In genomic region chr2:190947139-190947538, GRCh38 we compare ENCODE assay signal across 11 cellular contexts.
DNase-seq lines count a peak whose midpoint lies in the region; ATAC-seq and TF ChIP-seq lines count a peak whose summit lies in the region.
"Had no signal": no experiment of that assay in that cellular context is flagged by ENCODE, and none has a peak within 500 bp of the region (broad histone marks: within the 10 kb centered on the region; RNA-seq: fewer than 3 reads in every experiment).

No MANE protein-coding gene starts in this region.

- POLR2A ChIA-PET in activated B cell treated with CpG ODN at 0.5 μM for 24 hours (lab: Charles Lee), result interaction anchor here (0.5 to 0.6 kb wide), 2 partner anchors 328 to 649 kb away, joined by 4 to 7 read pairs; no protein-coding TSS in a partner anchor

- H3K4me1 ChIP-seq in cardiac muscle cell (ENCODE audit: low read depth) (peaks cover 15% of the 10 kb centered on the region), upper lobe of right lung (peaks cover 30% of the 10 kb centered on the region)

- H3K36me3 ChIP-seq in cardiac muscle cell (no peaks in the 10 kb centered on the region), upper lobe of right lung (no peaks in the 10 kb centered on the region)
- H3K36me3 ChIP-seq: BE2C had no signal

- TF ChIP-seq CTCF in cardiac muscle cell (IDR thresholded peaks at IDR 0.05; ENCODE audit: low read depth, low read length), result no peak
- no peak for TF ChIP-seq CTCF in activated B cell treated with CpG ODN at 0.5 μM for 24 hours (IDR thresholded peaks at IDR 0.05)
- TF ChIP-seq CTCF in upper lobe of right lung (IDR thresholded peaks at IDR 0.05), result no peak

- peak in 1 of 2 donors; percentile 37 for DNase-seq in cardiac muscle cell (ENCODE audit: low read depth in 1 of 2, low spot score in 1 of 2)
- no peak for DNase-seq in cardiac septum (ENCODE audit: low spot score)
- DNase-seq in activated B cell treated with CpG ODN at 0.5 μM for 24 hours, result no peak
- peak; percentile 57 for DNase-seq in kidney tubule cell (ENCODE audit: low spot score)
- no peak for DNase-seq in upper lobe of right lung
- DNase-seq in cerebellum (ENCODE audit: low spot score), result no peak
- DNase-seq in NCI-H1436 treated with DMSO at 0.1 percent for 48 hours (lab: John Stamatoyannopoulos, UW), result no peak
- DNase-seq: activated CD4-positive, alpha-beta T cell treated with anti-CD3 and anti-CD28 coated beads for 36 hours; BE2C had no signal

- H3K4me1 Mint-ChIP-seq in activated B cell treated with CpG ODN at 0.5 μM for 24 hours, result peaks cover 18% of the 10 kb centered on the region

- H3K9me3 ChIP-seq in cardiac muscle cell (ENCODE audit: low read depth) (no peaks in the 10 kb centered on the region), upper lobe of right lung (no peaks in the 10 kb centered on the region)
- H3K9me3 ChIP-seq: BE2C had no signal

- peak overlapping the region; percentile 14 for H3K27ac Mint-ChIP-seq in activated B cell treated with CpG ODN at 0.5 μM for 24 hours

- ATAC-seq in activated B cell treated with CpG ODN at 0.5 μM for 24 hours (ENCODE audit: low read depth) (no peak), upper lobe of right lung (peak; percentile 26), GM19351 (IDR thresholded peaks at IDR 0.05; ENCODE audit: unreplicated experiment) (no peak)

- H3K27me3 ChIP-seq in cardiac muscle cell (no peaks in the 10 kb centered on the region), upper lobe of right lung (no peaks in the 10 kb centered on the region)
- H3K27me3 ChIP-seq: BE2C had no signal

- no peak overlapping the region for H3K4me3 ChIP-seq in cardiac muscle cell
- H3K4me3 ChIP-seq in upper lobe of right lung, result no peak overlapping the region

- H3K36me3 Mint-ChIP-seq in activated B cell treated with CpG ODN at 0.5 μM for 24 hours (ENCODE audit: low read depth), result no peaks in the 10 kb centered on the region

- H3K9me3 Mint-ChIP-seq in activated B cell treated with CpG ODN at 0.5 μM for 24 hours, result no peaks in the 10 kb centered on the region

- intact Hi-C loops in cardiac septum (cut with DNase I) (loop anchor here (10.0 kb wide), 1 partner anchor 92 kb away; no protein-coding TSS in a partner anchor), activated B cell treated with CpG ODN at 0.5 μM for 24 hours (cut with micrococcal nuclease) (no loop called here), upper lobe of right lung (cut with DNase I) (no loop called here)

- CTCF ChIA-PET in activated B cell treated with CpG ODN at 0.5 μM for 24 hours (lab: Charles Lee), result interaction anchor here (1.4 to 2.6 kb wide), 2 partner anchors 37 to 96 kb away, joined by 3 to 25 read pairs; no protein-coding TSS in a partner anchor

- H3K4me3 Mint-ChIP-seq in activated B cell treated with CpG ODN at 0.5 μM for 24 hours, result no peak overlapping the region
- H3K4me3 Mint-ChIP-seq: activated CD4-positive, alpha-beta T cell treated with anti-CD3 and anti-CD28 coated beads for 36 hours had no signal

- H3K27me3 Mint-ChIP-seq in activated B cell treated with CpG ODN at 0.5 μM for 24 hours, result no peaks in the 10 kb centered on the region
- H3K27me3 Mint-ChIP-seq: activated CD4-positive, alpha-beta T cell treated with anti-CD3 and anti-CD28 coated beads for 36 hours had no signal

- peak overlapping the region; percentile 38 for H3K27ac ChIP-seq in cardiac muscle cell
- peak overlapping the region; percentile 69 for H3K27ac ChIP-seq in upper lobe of right lung
- H3K27ac ChIP-seq: KMS-11 had no signal
